14 cellular contexts compared by ENCODE assay signal in genomic region chr7:99038086-99038855, GRCh38.
"Had no signal": no experiment of that assay in that cellular context is flagged by ENCODE, and none has a peak within 500 bp of the region (broad histone marks: within the 10 kb centered on the region; RNA-seq: fewer than 3 reads in every experiment).

No MANE protein-coding gene starts in this region.

- ATAC-seq: foreskin keratinocyte; natural killer cell treated with Interleukin-12 subunit alpha and Interleukin-12 subunit beta and Interleukin-15 and Interleukin-18, amount 100 ng/mL, for 72 hours; stimulated activated memory B cell treated with anti-CD40 and anti-IgM and Interleukin-4, amounts not matched to agents 10 μg/mL and 1 μg/mL and 100 μg/mL, for 72 hours had no signal

- H3K4me1 ChIP-seq: foreskin keratinocyte had no signal

- H3K27ac Mint-ChIP-seq: activated naive CD4-positive, alpha-beta T cell treated with anti-CD3 and anti-CD28 coated beads, Interleukin-2, amount 50 U/mL, for 24 hours; natural killer cell treated with Interleukin-12 subunit alpha and Interleukin-12 subunit beta and Interleukin-15 and Interleukin-18, amount 100 ng/mL, for 72 hours; stimulated activated memory B cell treated with anti-CD40 and anti-IgM and Interleukin-4, amounts not matched to agents 10 μg/mL and 1 μg/mL and 100 μg/mL, for 72 hours; T-helper 2 cell treated with Interferon-gamma antibody and Interleukin-4, amounts not matched to agents 5 μg/mL and 100 μg/mL, for 36 hours had no signal

- H3K9me3 ChIP-seq: upper lobe of left lung had no signal

- H3K4me3 Mint-ChIP-seq: activated naive CD4-positive, alpha-beta T cell treated with anti-CD3 and anti-CD28 coated beads, Interleukin-2, amount 50 U/mL, for 24 hours; natural killer cell treated with Interleukin-12 subunit alpha and Interleukin-12 subunit beta and Interleukin-15 and Interleukin-18, amount 100 ng/mL, for 72 hours; stimulated activated memory B cell treated with anti-CD40 and anti-IgM and Interleukin-4, amounts not matched to agents 10 μg/mL and 1 μg/mL and 100 μg/mL, for 72 hours; T-helper 2 cell treated with Interferon-gamma antibody and Interleukin-4, amounts not matched to agents 5 μg/mL and 100 μg/mL, for 36 hours had no signal

- H3K9me3 Mint-ChIP-seq: activated naive CD4-positive, alpha-beta T cell treated with anti-CD3 and anti-CD28 coated beads, Interleukin-2, amount 50 U/mL, for 24 hours; natural killer cell treated with Interleukin-12 subunit alpha and Interleukin-12 subunit beta and Interleukin-15 and Interleukin-18, amount 100 ng/mL, for 72 hours; stimulated activated memory B cell treated with anti-CD40 and anti-IgM and Interleukin-4, amounts not matched to agents 10 μg/mL and 1 μg/mL and 100 μg/mL, for 72 hours; T-helper 2 cell treated with Interferon-gamma antibody and Interleukin-4, amounts not matched to agents 5 μg/mL and 100 μg/mL, for 36 hours had no signal

- H3K27me3 ChIP-seq: foreskin keratinocyte, upper lobe of left lung had no signal

- H3K27ac ChIP-seq: foreskin keratinocyte, upper lobe of left lung had no signal

- H3K27me3 Mint-ChIP-seq: activated naive CD4-positive, alpha-beta T cell treated with anti-CD3 and anti-CD28 coated beads, Interleukin-2, amount 50 U/mL, for 24 hours; natural killer cell treated with Interleukin-12 subunit alpha and Interleukin-12 subunit beta and Interleukin-15 and Interleukin-18, amount 100 ng/mL, for 72 hours; stimulated activated memory B cell treated with anti-CD40 and anti-IgM and Interleukin-4, amounts not matched to agents 10 μg/mL and 1 μg/mL and 100 μg/mL, for 72 hours had no signal

- H3K4me1 Mint-ChIP-seq: activated naive CD4-positive, alpha-beta T cell treated with anti-CD3 and anti-CD28 coated beads, Interleukin-2, amount 50 U/mL, for 24 hours had no signal

- DNase-seq: activated CD4-positive, alpha-beta T cell treated with anti-CD3 and anti-CD28 coated beads, Interleukin-2, amount 50 U/mL, for 1 hour; activated effector memory CD4-positive, alpha-beta T cell treated with Interleukin-2 at 50 U/mL for 16 hours; anterior cingulate cortex; cortex of kidney; effector memory CD4-positive, alpha-beta T cell; foreskin keratinocyte; mesendoderm; nucleus accumbens; stimulated activated CD4-positive, alpha-beta T cell treated with anti-CD3 and anti-CD28 coated beads, Interleukin-2, amount 100 ng/mL, for 48 hours had no signal

- H3K4me3 ChIP-seq: upper lobe of left lung had no signal
